In the genomic region with DNA sequence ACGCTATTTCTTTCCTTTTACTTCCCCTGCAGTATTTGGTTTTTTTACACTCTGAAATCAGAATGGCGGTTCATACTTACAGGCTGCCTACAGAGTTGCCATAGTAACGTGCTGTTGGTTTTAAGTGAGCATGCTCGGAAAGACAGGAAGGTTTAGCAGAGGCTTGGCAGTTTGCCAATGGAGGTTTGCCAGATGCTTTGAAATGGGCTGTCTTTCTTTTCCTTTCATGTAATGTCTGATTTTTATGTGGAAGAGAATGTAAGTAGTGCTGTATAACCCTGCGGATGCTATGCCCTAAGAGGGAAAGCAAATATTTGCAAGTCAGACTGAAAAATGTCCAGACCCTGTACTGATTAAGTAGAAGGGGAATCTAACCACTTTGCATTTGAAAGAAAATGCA, we compare ENCODE assay signal across 8 cellular contexts. TPM values are rescaled to one million over a fixed set of nuclear protein-coding genes. Genes with fewer than 3 reads are reported as not detected.
A peak's percentile ranks its signal among the peaks of the same experiment; 100 is the strongest.
DNase-seq lines count a peak whose midpoint lies in the region; ATAC-seq and TF ChIP-seq lines count a peak whose summit lies in the region.

No MANE protein-coding gene starts in this region.

- peak; percentile 55 for DNase-seq in BJ (ENCODE audit: low read depth)
- DNase-seq in NCI-H526 treated with DMSO at 0.1 percent for 48 hours (lab: John Stamatoyannopoulos, UW): peak; percentile 66
- peak; percentile 74 to 87 for DNase-seq in activated CD8-positive, alpha-beta memory T cell treated with anti-CD3 and anti-CD28 coated beads for 1 hour (ENCODE audit: extremely low read depth in 1 of 2, low read depth in 1 of 2)
- peak; percentile 79 to 88 (median 84) for DNase-seq in effector memory CD4-positive, alpha-beta T cell
- DNase-seq in medulla oblongata (ENCODE audit: extremely low spot score): peak; percentile 95
- peak; percentile 88 for DNase-seq in stimulated activated CD8-positive, alpha-beta memory T cell treated with anti-CD3 and anti-CD28 coated beads, Interleukin-12 subunit alpha, Interleukin-12 subunit beta, amount 100 ng/mL, for 1 hour (ENCODE audit: low read depth)

- POLR2A ChIA-PET in BJ (lab: Charles Lee): no interaction called here

- peaks cover 4% of the 10 kb centered on the region for H3K4me1 ChIP-seq in effector memory CD4-positive, alpha-beta T cell (ENCODE audit: control insufficient read depth, insufficient read depth, low read length, poor library complexity, severe bottlenecking)

- no peak overlapping the region for H3K4me3 ChIP-seq in BJ (ENCODE audit: low read depth, low read length)
- no peak overlapping the region for H3K4me3 ChIP-seq in effector memory CD4-positive, alpha-beta T cell (ENCODE audit: insufficient read depth, low read depth, low read length, poor library complexity, severe bottlenecking)

- TF ChIP-seq CTCF in BJ (IDR thresholded peaks at IDR 0.05; ENCODE audit: insufficient read depth, low read depth, low read length): no peak

- H3K36me3 ChIP-seq in BJ (ENCODE audit: control insufficient read depth, insufficient read depth, low read length): peaks cover 7% of the 10 kb centered on the region
- H3K36me3 ChIP-seq in effector memory CD4-positive, alpha-beta T cell (ENCODE audit: control insufficient read depth, insufficient read depth, low read length): peaks cover 39% of the 10 kb centered on the region

- H3K9me3 ChIP-seq in effector memory CD4-positive, alpha-beta T cell (ENCODE audit: control insufficient read depth, low read length): no peaks in the 10 kb centered on the region

- ATAC-seq in GM19397 (IDR thresholded peaks at IDR 0.05; ENCODE audit: unreplicated experiment) (peak; percentile 91), HG03521 (IDR thresholded peaks at IDR 0.05; ENCODE audit: unreplicated experiment) (peak; percentile 86)

- peak overlapping the region; percentile 67 for H3K27ac ChIP-seq in effector memory CD4-positive, alpha-beta T cell (ENCODE audit: insufficient read depth, low read length, poor library complexity, severe bottlenecking)

- CTCF ChIA-PET in BJ (lab: Yijun Ruan, JAX): no interaction called here

- no peaks in the 10 kb centered on the region for H3K27me3 ChIP-seq in BJ (ENCODE audit: control insufficient read depth, insufficient read depth, low read length)
- H3K27me3 ChIP-seq in effector memory CD4-positive, alpha-beta T cell (replicated peaks; ENCODE audit: control insufficient read depth, insufficient read depth, low read length, poor library complexity, severe bottlenecking): no peaks in the 10 kb centered on the region

RNA-seq across cellular contexts. Expression of gene ARID4A, which starts 32.8 kb away (rescaled TPM):
- polyA plus RNA-seq in BJ (2011; rRNA removed): 3.3 and 6.5 TPM in 2 replicates
- 5.1 and 9.7 TPM in 2 replicates for polyA minus RNA-seq in BJ (2011; rRNA and poly(A)+ RNA removed)
